Comparison of ENCODE assay signal across 10 cellular contexts in the genomic region with DNA sequence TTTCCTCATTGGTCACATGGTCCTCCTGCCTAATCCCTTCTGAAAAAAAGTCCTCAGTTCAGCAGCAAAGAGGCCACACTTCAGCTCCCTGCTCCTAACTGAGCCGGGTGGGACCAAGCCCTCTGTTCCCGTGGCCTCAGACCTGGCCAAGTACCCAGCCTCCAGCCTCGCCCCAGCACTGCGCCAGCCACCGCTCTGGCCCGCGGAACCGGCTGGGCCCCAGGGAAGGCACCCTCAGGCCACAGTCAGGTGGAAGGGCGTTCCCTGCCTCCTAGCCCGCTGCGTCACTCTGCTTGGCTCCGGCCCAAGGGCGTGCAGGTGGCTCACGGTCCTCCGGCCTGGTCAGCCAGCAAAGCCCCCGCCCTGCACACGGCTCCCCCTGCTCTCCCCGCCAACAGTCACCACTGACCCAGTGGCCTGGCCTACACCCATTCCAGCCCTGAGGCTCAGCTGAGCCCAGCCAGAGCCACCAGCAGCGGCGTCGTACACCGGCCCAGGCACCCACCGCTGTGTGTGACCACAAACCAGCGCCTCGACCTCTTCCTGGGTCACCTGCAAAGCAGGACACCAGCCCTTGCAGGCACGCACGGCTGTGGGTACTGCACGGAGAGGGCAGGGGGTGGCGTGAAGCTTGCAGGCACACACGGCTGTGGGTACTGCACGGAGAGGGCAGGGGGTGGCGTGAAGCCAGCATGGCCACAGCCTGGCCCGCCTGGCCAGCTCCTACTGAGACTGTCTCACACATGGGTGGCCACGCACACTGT.
DNase-seq lines count a peak whose midpoint lies in the region; ATAC-seq lines count a peak whose summit lies in the region.
"Had no signal": no experiment of that assay in that cellular context is flagged by ENCODE, and none has a peak within 500 bp of the region (broad histone marks: within the 10 kb centered on the region; RNA-seq: fewer than 3 reads in every experiment).

No MANE protein-coding gene starts in this region.

- H3K9me3 ChIP-seq in subcutaneous abdominal adipose tissue (ENCODE audit: control insufficient read depth in 5 of 5, low read length in 5 of 5), result no peaks in the 10 kb centered on the region
- H3K9me3 ChIP-seq: MG63 had no signal

- H3K4me3 ChIP-seq in subcutaneous abdominal adipose tissue (ENCODE audit: low read depth in 1 of 5, low read length in 5 of 5), result peak overlapping the region in 2 of 5 donors; percentile 18 to 22
- H3K4me3 ChIP-seq: MG63 had no signal

- peaks cover 2 to 41% (median 29%) of the 10 kb centered on the region in 5 donors for H3K4me1 ChIP-seq in subcutaneous abdominal adipose tissue (ENCODE audit: control insufficient read depth in 5 of 5, insufficient read depth in 5 of 5, low read length in 5 of 5)

- DNase-seq in HUDEP-2 (lab: John Stamatoyannopoulos, UW; ENCODE audit: unreplicated experiment in 76 of 76), result peak in 68 of 76 experiments; percentile 9 to 88 (median 60)
- peak; percentile 65 to 90 for DNase-seq in T47D (ENCODE audit: low read depth in 1 of 2, low spot score in 1 of 2)
- no peak for DNase-seq in 8988T
- no peak for DNase-seq in NK-92 (lab: John Stamatoyannopoulos, UW; ENCODE audit: unreplicated experiment)
- no peak for DNase-seq in anterior cingulate cortex (lab: John Stamatoyannopoulos, UW)
- DNase-seq: activated naive CD4-positive, alpha-beta T cell treated with anti-CD3 and anti-CD28 coated beads for 36 hours; MG63 had no signal

- in situ Hi-C loops in T47D (cut with HindIII; ENCODE audit: low pct_unique_long_range_greater_than_20kb, low sequenced_read_pairs), result no loop called here

- H3K9ac ChIP-seq in subcutaneous abdominal adipose tissue (ENCODE audit: low read length in 5 of 5), result peak overlapping the region in 4 of 5 donors; percentile 5 to 76 (median 44)

- H3K27ac ChIP-seq in layer of hippocampus (ENCODE audit: low read depth, low read length) (peak overlapping the region; percentile 27), subcutaneous abdominal adipose tissue (ENCODE audit: low read depth, low read length) (peak overlapping the region; percentile 92)

- peaks cover 0 to 87% (median 65%) of the 10 kb centered on the region in 5 donors for H3K36me3 ChIP-seq in subcutaneous abdominal adipose tissue (ENCODE audit: control insufficient read depth in 5 of 5, insufficient read depth in 5 of 5, low read length in 5 of 5)

- H3K27me3 ChIP-seq in layer of hippocampus (ENCODE audit: control insufficient read depth, insufficient read depth, low read length) (no peaks in the 10 kb centered on the region), subcutaneous abdominal adipose tissue (ENCODE audit: control insufficient read depth in 5 of 5, insufficient read depth in 4 of 5, low read length in 5 of 5) (no peaks in the 10 kb centered on the region)
- H3K27me3 ChIP-seq: MG63 had no signal

- ATAC-seq in GM21786 (IDR thresholded peaks at IDR 0.05; ENCODE audit: unreplicated experiment), result no peak

Comparison
In these comparisons a context has a peak if more than half of its experiments do, and no peak if none do; other contexts are left out.
1. DNase-seq: peak in HUDEP-2 (68 of 76) and T47D (2 of 2); none in 8988T (single experiment), NK-92 (single experiment) and anterior cingulate cortex (0 of 58).